In genomic region chr19:38850976-38851621, GRCh38 we compare ENCODE assay signal across 8 cellular contexts. TPM values are rescaled to one million over a fixed set of nuclear protein-coding genes. Genes with fewer than 3 reads are reported as not detected.
DNase-seq lines count a peak whose midpoint lies in the region; FAIRE-seq and TF ChIP-seq lines count a peak whose summit lies in the region.

No MANE protein-coding gene starts in this region.

- intact Hi-C loops in transverse colon (cut with DNase I; ENCODE audit: low total_unique reads) = no loop called here

- no peak for FAIRE-seq in H54 (lab: Jason Lieb, UNC)

- TF ChIP-seq CTCF in transverse colon (IDR thresholded peaks at IDR 0.05) = no peak

- H3K36me3 ChIP-seq in transverse colon = peaks cover 0 to 17% (median 6%) of the 10 kb centered on the region in 4 donors

- 1% methylated on average over 40 of the region's 40 CpGs; no CpG with 5 or more reads in 1 of the 2 donors for WGBS in transverse colon (ENCODE audit: low coverage in 1 of 2), 2 donors

- H3K4me1 ChIP-seq in transverse colon = peaks cover 16 to 44% (median 31%) of the 10 kb centered on the region in 4 donors

- H3K27ac ChIP-seq in transverse colon = peak overlapping the region; percentile 98 to 100 (median 100)

- no peaks in the 10 kb centered on the region for H3K9me3 ChIP-seq in transverse colon

- H3K4me3 ChIP-seq in transverse colon = peak overlapping the region; percentile 50 to 90 (median 78)

- 0 out of 2 replicates have a peak, but pooled peaks have one; percentile 25 for TF ChIP-seq POLR2A in H54 (IDR thresholded peaks at IDR 0.05; ENCODE audit: low read depth, low read length)
- no peak for TF ChIP-seq POLR2A in transverse colon (IDR thresholded peaks at IDR 0.05)

- DNase-seq in H54 (ENCODE audit: insufficient read length, low spot score) = no peak
- DNase-seq in T-helper 9 cell = peak; percentile 30
- peak; percentile 27 for DNase-seq in effector CD4-positive, alpha-beta T cell
- DNase-seq in mucosa of gallbladder (ENCODE audit: low spot score) = peak; percentile 30
- peak; percentile 48 for DNase-seq in transverse colon
- no peak for DNase-seq in NCI-H2107 treated with DMSO at 0.1 percent for 48 hours (lab: John Stamatoyannopoulos, UW; ENCODE audit: unreplicated experiment)
- no peak for DNase-seq in AG08395 (ENCODE audit: low spot score)
- DNase-seq in HEK293T (ENCODE audit: extremely low spot score) = no peak

- no peak for TF ChIP-seq EP300 in transverse colon (IDR thresholded peaks at IDR 0.05; ENCODE audit: low read depth)

- CTCF ChIA-PET in HEK293T (lab: Yijun Ruan, JAX) = no interaction called here

- H3K27me3 ChIP-seq in transverse colon = no peaks in the 10 kb centered on the region

- POLR2A ChIA-PET in HEK293T (lab: Yijun Ruan, JAX) = interaction anchor here (0.6 to 1.9 kb wide), 8 partner anchors 13 to 1439 kb away, joined by 3 to 9 read pairs (median 4); partner anchors contain the start of genes NFKBIB and RINL

- in situ Hi-C loops in transverse colon (cut with MboI; ENCODE audit: low pct_ligation_motif_present in 1 of 4, low pct_unique_long_range_greater_than_20kb in 1 of 4, low sequenced_read_pairs in 3 of 4) = no loop called here

TF ChIP-seq in HEK293T, 16 proteins besides CTCF, POLR2A, EP300 and RAD21:
- TF ChIP-seq FOXA1 (IDR thresholded peaks at IDR 0.05) (no peak), HDGF (IDR thresholded peaks at IDR 0.05; ENCODE audit: borderline replicate concordance) (no peak), BHLHE40 (IDR thresholded peaks at IDR 0.05; ENCODE audit: borderline replicate concordance) (no peak), ELF4 (IDR thresholded peaks at IDR 0.05) (no peak), NFRKB (IDR thresholded peaks at IDR 0.05) (no peak), SP1 (IDR thresholded peaks at IDR 0.05) (no peak), SUZ12 (IDR thresholded peaks at IDR 0.05) (no peak), CTBP1 (IDR thresholded peaks at IDR 0.05; ENCODE audit: borderline replicate concordance) (no peak), FOXM1 (IDR thresholded peaks at IDR 0.05; ENCODE audit: borderline replicate concordance) (no peak), FOXK2 (IDR thresholded peaks at IDR 0.05) (no peak), LEF1 (IDR thresholded peaks at IDR 0.05; ENCODE audit: borderline replicate concordance) (no peak), L3MBTL2 (conservative IDR thresholded peaks at IDR 0.05) (no peak), ARNT (IDR thresholded peaks at IDR 0.05) (no peak), PKNOX1 (IDR thresholded peaks at IDR 0.05) (no peak), TARDBP (IDR thresholded peaks at IDR 0.05) (no peak), ZNF384 (IDR thresholded peaks at IDR 0.05) (no peak)

RNA-seq across cellular contexts. Expression of gene HNRNPL, which starts 1.3 kb away (rescaled TPM):
- total RNA-seq in mucosa of gallbladder (284 TPM), transverse colon (100 to 1,000 TPM; 139 to 200 (median 174) TPM)

RNA-seq across cellular contexts. Expression of gene ECH1, which starts 19.5 kb away (rescaled TPM):
- total RNA-seq in mucosa of gallbladder (205 TPM), transverse colon (100 to 1,000 TPM; 181 to 313 (median 228) TPM)

RNA-seq across cellular contexts. Expression of gene RINL, which starts 27.0 kb away (rescaled TPM):
- total RNA-seq in mucosa of gallbladder (11.9 TPM), transverse colon (1 to 10 TPM; 1.8 to 7.0 (median 3.6) TPM)

RNA-seq across cellular contexts. Expression of gene LGALS4, which starts 38.4 kb away (rescaled TPM):
- total RNA-seq in mucosa of gallbladder (1,935 TPM), transverse colon (1,000 to 10,000 TPM; 1,815 to 4,845 (median 3,695) TPM)

RNA-seq across cellular contexts. Expression of gene SIRT2, which starts 48.3 kb away (rescaled TPM):
- total RNA-seq in mucosa of gallbladder = 63.0 TPM
- total RNA-seq in transverse colon = 100 to 1,000 TPM in 1 of 4 donors, 10 to 100 TPM in 3; 56.3 to 128 (median 64.2) TPM

Comparison
In these comparisons a context has a peak if more than half of its experiments do, and no peak if none do; other contexts are left out.
1. DNase-seq: peak in T-helper 9 cell (single experiment), effector CD4-positive, alpha-beta T cell (single experiment), mucosa of gallbladder (single experiment) and transverse colon (single experiment); none in H54 (single experiment), NCI-H2107 treated with DMSO at 0.1 percent for 48 hours (single experiment), AG08395 (single experiment) and HEK293T (single experiment).